Comparison of ENCODE assay signal across 8 cellular contexts in genomic region chr9:6680797-6681146, GRCh38.
DNase-seq lines count a peak whose midpoint lies in the region; ATAC-seq and FAIRE-seq lines count a peak whose summit lies in the region.

No MANE protein-coding gene starts in this region.

- no peaks in the 10 kb centered on the region for H3K9me3 Mint-ChIP-seq in central memory CD8-positive, alpha-beta T cell

- ATAC-seq in GM19463 (IDR thresholded peaks at IDR 0.05; ENCODE audit: unreplicated experiment) (peak; percentile 20), HG03571 (IDR thresholded peaks at IDR 0.05; ENCODE audit: unreplicated experiment) (peak; percentile 16)
- peak; percentile 35 for ATAC-seq in central memory CD8-positive, alpha-beta T cell (replicated peaks; ENCODE audit: extremely low read depth, poor library complexity, severe bottlenecking)

- peaks cover 18% of the 10 kb centered on the region for H3K36me3 Mint-ChIP-seq in central memory CD8-positive, alpha-beta T cell (ENCODE audit: insufficient read depth)

- H3K27me3 Mint-ChIP-seq in central memory CD8-positive, alpha-beta T cell, result no peaks in the 10 kb centered on the region

- DNase-seq in COR-L47 (lab: John Stamatoyannopoulos, UW) (peak; percentile 75), T-helper 9 cell (peak; percentile 41), left kidney (ENCODE audit: low read depth, low spot score) (peak; percentile 84), GM19239 (ENCODE audit: insufficient read length, low spot score) (no peak)
- no peak for DNase-seq in central memory CD8-positive, alpha-beta T cell (ENCODE audit: low spot score in 2 of 2)
- peak; percentile 63 to 77 for DNase-seq in stimulated activated CD4-positive, alpha-beta T cell treated with anti-CD3 and anti-CD28 coated beads, Interleukin-4, amount 100 ng/mL, for 4 hours

- peak overlapping the region; percentile 100 for H3K27ac Mint-ChIP-seq in central memory CD8-positive, alpha-beta T cell (ENCODE audit: low read depth)

- H3K4me3 Mint-ChIP-seq in central memory CD8-positive, alpha-beta T cell, result peak overlapping the region; percentile 90

- peaks cover 12% of the 10 kb centered on the region for H3K4me1 Mint-ChIP-seq in central memory CD8-positive, alpha-beta T cell

- FAIRE-seq in GM19239 (lab: Jason Lieb, UNC), result no peak

Comparison
In these comparisons a context has a peak if more than half of its experiments do, and no peak if none do; other contexts are left out.
1. DNase-seq: peak in COR-L47 (single experiment), T-helper 9 cell (single experiment), left kidney (single experiment) and stimulated activated CD4-positive, alpha-beta T cell treated with anti-CD3 and anti-CD28 coated beads, Interleukin-4, amount 100 ng/mL, for 4 hours (2 of 2); none in central memory CD8-positive, alpha-beta T cell (0 of 2) and GM19239 (single experiment).
2. Peak in every context shown above with its lines, with median percentiles within 50 percentile points of each other: ATAC-seq.